Comparison of ENCODE assay signal across 14 cellular contexts in the genomic region with DNA sequence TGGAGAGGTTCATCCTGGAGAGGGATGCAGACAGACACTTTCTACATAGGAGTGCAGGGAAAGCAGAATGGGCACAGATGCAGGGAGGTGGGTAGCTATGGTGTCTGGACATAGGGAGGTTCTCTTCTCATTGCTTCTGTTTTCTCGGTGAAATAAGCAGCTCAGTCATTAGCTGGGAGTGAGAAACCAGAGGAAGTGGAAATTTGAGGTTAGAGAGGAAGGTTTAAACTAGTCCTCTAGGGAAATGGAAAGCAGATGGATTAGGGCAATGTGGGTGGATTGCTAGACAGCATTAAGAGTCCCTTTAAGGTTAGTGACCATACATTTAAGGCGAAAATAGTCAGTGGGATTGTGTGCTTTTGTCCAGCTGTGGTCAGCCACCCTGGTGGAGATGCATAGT. TPM values are rescaled to one million over a fixed set of nuclear protein-coding genes. Genes with fewer than 3 reads are reported as not detected.
DNase-seq lines count a peak whose midpoint lies in the region; ATAC-seq and TF ChIP-seq lines count a peak whose summit lies in the region.
"Had no signal": no experiment of that assay in that cellular context is flagged by ENCODE, and none has a peak within 500 bp of the region (broad histone marks: within the 10 kb centered on the region; RNA-seq: fewer than 3 reads in every experiment).

No MANE protein-coding gene starts in this region.

- H3K27ac Mint-ChIP-seq in activated CD8-positive, alpha-beta T cell treated with anti-CD3 and anti-CD28 coated beads, Interleukin-2, amount 10 ng/mL, durations not matched to agents 7 days and 5 days = peak overlapping the region; percentile 64
- peak overlapping the region; percentile 91 for H3K27ac Mint-ChIP-seq in nephron progenitor cell
- H3K27ac Mint-ChIP-seq: WTC11 had no signal

- H3K36me3 ChIP-seq in DND-41 (ENCODE audit: insufficient read depth, low read length) = peaks cover 20% of the 10 kb centered on the region

- H3K79me2 ChIP-seq in DND-41 (ENCODE audit: insufficient read depth, low read length) = peaks cover 74% of the 10 kb centered on the region

- ATAC-seq in DND-41 (ENCODE audit: insufficient read depth, low read depth) = peak; percentile 20; the same call in 2 of the 3 replicates
- no peak for ATAC-seq in activated CD8-positive, alpha-beta T cell treated with anti-CD3 and anti-CD28 coated beads, Interleukin-2, amount 10 ng/mL, durations not matched to agents 7 days and 5 days
- ATAC-seq in SK-N-SH treated with all-trans-retinoic acid at 6 μM for 48 hours = no peak; the same call in 2 of the 3 replicates
- no peak for ATAC-seq in GM21390 (IDR thresholded peaks at IDR 0.05; ENCODE audit: unreplicated experiment)
- ATAC-seq: WTC11 had no signal

- H3K27ac ChIP-seq in DND-41 (ENCODE audit: low read length) = peak overlapping the region; percentile 66
- H3K27ac ChIP-seq: stomach had no signal

- POLR2A ChIA-PET in activated CD8-positive, alpha-beta T cell treated with anti-CD3 and anti-CD28 coated beads, Interleukin-2, amount 10 ng/mL, durations not matched to agents 7 days and 5 days (lab: Charles Lee) = interaction anchor here (1.7 kb wide), 1 partner anchor 175 kb away, joined by 7 read pairs; a partner anchor contains a TSS

- peaks cover 37% of the 10 kb centered on the region for H3K4me1 ChIP-seq in DND-41 (ENCODE audit: insufficient read depth, low read length)

- peaks cover 24% of the 10 kb centered on the region for H3K4me1 Mint-ChIP-seq in activated CD8-positive, alpha-beta T cell treated with anti-CD3 and anti-CD28 coated beads, Interleukin-2, amount 10 ng/mL, durations not matched to agents 7 days and 5 days (ENCODE audit: low read depth)
- H3K4me1 Mint-ChIP-seq in nephron progenitor cell = peaks cover 31% of the 10 kb centered on the region

- H3K9me3 ChIP-seq in DND-41 (ENCODE audit: insufficient read depth, low read length, severe bottlenecking) = no peaks in the 10 kb centered on the region
- H3K9me3 ChIP-seq: stomach had no signal

- H3K9ac ChIP-seq in DND-41 (ENCODE audit: low read depth, low read length) = no peak overlapping the region

- H3K27me3 Mint-ChIP-seq in activated CD8-positive, alpha-beta T cell treated with anti-CD3 and anti-CD28 coated beads, Interleukin-2, amount 10 ng/mL, durations not matched to agents 7 days and 5 days (ENCODE audit: low read depth) = no peaks in the 10 kb centered on the region
- no peaks in the 10 kb centered on the region for H3K27me3 Mint-ChIP-seq in nephron progenitor cell (ENCODE audit: low read depth, poor library complexity)
- H3K27me3 Mint-ChIP-seq: IgD-negative memory B cell had no signal

- no peaks in the 10 kb centered on the region for H3K27me3 ChIP-seq in DND-41 (ENCODE audit: insufficient read depth, low read length, poor library complexity)
- H3K27me3 ChIP-seq: stomach had no signal

- CTCF ChIA-PET in activated CD8-positive, alpha-beta T cell treated with anti-CD3 and anti-CD28 coated beads, Interleukin-2, amount 10 ng/mL, durations not matched to agents 7 days and 5 days (lab: Charles Lee) = interaction anchor here (0.8 to 2.6 kb wide), 11 partner anchors 8 to 321 kb away, joined by 3 to 10 read pairs (median 4); a partner anchor contains a TSS

- peak overlapping the region; percentile 54 for H3K4me2 ChIP-seq in DND-41 (ENCODE audit: insufficient read depth, low read length)

- H3K36me3 Mint-ChIP-seq in activated CD8-positive, alpha-beta T cell treated with anti-CD3 and anti-CD28 coated beads, Interleukin-2, amount 10 ng/mL, durations not matched to agents 7 days and 5 days (ENCODE audit: low read depth) = no peaks in the 10 kb centered on the region
- H3K36me3 Mint-ChIP-seq in nephron progenitor cell (ENCODE audit: low read depth) = peaks cover 6% of the 10 kb centered on the region

- no peak overlapping the region for H3K4me3 ChIP-seq in DND-41 (ENCODE audit: low read depth in 1 of 2, low read length in 2 of 2)
- H3K4me3 ChIP-seq: stomach had no signal

- no peaks in the 10 kb centered on the region for H3K9me3 Mint-ChIP-seq in activated CD8-positive, alpha-beta T cell treated with anti-CD3 and anti-CD28 coated beads, Interleukin-2, amount 10 ng/mL, durations not matched to agents 7 days and 5 days (ENCODE audit: insufficient read depth)
- no peaks in the 10 kb centered on the region for H3K9me3 Mint-ChIP-seq in nephron progenitor cell
- H3K9me3 Mint-ChIP-seq: IgD-negative memory B cell, WTC11 had no signal

- TF ChIP-seq CTCF in DND-41 (IDR thresholded peaks at IDR 0.05; ENCODE audit: borderline replicate concordance, extremely low read depth, low read length, poor library complexity, severe bottlenecking) (no peak), nephron progenitor cell (IDR thresholded peaks at IDR 0.05) (no peak), GM10266 (IDR thresholded peaks at IDR 0.05; ENCODE audit: control insufficient read depth, insufficient read depth, low read depth, missing control alignments) (no peak)

- DNase-seq in DND-41 (no peak), Kasumi-1 (lab: John Stamatoyannopoulos, UW) (peak; percentile 15 to 30), nephron progenitor cell (no peak), GM10266 (ENCODE audit: extremely low spot score) (no peak)
- no peak for DNase-seq in activated CD8-positive, alpha-beta T cell treated with anti-CD3 and anti-CD28 coated beads, Interleukin-2, amount 10 ng/mL, durations not matched to agents 7 days and 5 days
- DNase-seq: cortex of kidney, kidney glomerular epithelial cell, NCI-H1436 treated with DMSO at 0.1 percent for 48 hours, posterior cingulate gyrus, stomach had no signal

- no peak overlapping the region for H3K4me3 Mint-ChIP-seq in activated CD8-positive, alpha-beta T cell treated with anti-CD3 and anti-CD28 coated beads, Interleukin-2, amount 10 ng/mL, durations not matched to agents 7 days and 5 days
- H3K4me3 Mint-ChIP-seq in nephron progenitor cell = no peak overlapping the region
- H3K4me3 Mint-ChIP-seq: IgD-negative memory B cell, WTC11 had no signal

- H4K20me1 ChIP-seq in DND-41 (ENCODE audit: insufficient read depth, low read length) = peaks cover 21% of the 10 kb centered on the region; the same call in 1 of the 2 replicates

- no peak overlapping the region for H2AFZ ChIP-seq in DND-41 (ENCODE audit: low read depth, low read length)

TF ChIP-seq in SK-N-SH treated with all-trans-retinoic acid at 6 μM for 48 hours, 23 proteins besides CTCF, POLR2A, EP300 and RAD21:
- no peak for TF ChIP-seq ISL1 (CRISPR knock-in tag; IDR thresholded peaks at IDR 0.05)
- TF ChIP-seq ZFP3 (CRISPR knock-in tag; IDR thresholded peaks at IDR 0.05) = no peak
- TF ChIP-seq GLIS3 (CRISPR knock-in tag; IDR thresholded peaks at IDR 0.05) = no peak
- no peak for TF ChIP-seq ZNF565 (CRISPR knock-in tag; conservative IDR thresholded peaks at IDR 0.05; ENCODE audit: low read depth)
- no peak for TF ChIP-seq ZFP30 (CRISPR knock-in tag; IDR thresholded peaks at IDR 0.05)
- TF ChIP-seq TCF4 (CRISPR knock-in tag; IDR thresholded peaks at IDR 0.05; ENCODE audit: borderline replicate concordance) = no peak
- TF ChIP-seq ZNF8 (CRISPR knock-in tag; IDR thresholded peaks at IDR 0.05) = no peak
- TF ChIP-seq, protein P1, sequence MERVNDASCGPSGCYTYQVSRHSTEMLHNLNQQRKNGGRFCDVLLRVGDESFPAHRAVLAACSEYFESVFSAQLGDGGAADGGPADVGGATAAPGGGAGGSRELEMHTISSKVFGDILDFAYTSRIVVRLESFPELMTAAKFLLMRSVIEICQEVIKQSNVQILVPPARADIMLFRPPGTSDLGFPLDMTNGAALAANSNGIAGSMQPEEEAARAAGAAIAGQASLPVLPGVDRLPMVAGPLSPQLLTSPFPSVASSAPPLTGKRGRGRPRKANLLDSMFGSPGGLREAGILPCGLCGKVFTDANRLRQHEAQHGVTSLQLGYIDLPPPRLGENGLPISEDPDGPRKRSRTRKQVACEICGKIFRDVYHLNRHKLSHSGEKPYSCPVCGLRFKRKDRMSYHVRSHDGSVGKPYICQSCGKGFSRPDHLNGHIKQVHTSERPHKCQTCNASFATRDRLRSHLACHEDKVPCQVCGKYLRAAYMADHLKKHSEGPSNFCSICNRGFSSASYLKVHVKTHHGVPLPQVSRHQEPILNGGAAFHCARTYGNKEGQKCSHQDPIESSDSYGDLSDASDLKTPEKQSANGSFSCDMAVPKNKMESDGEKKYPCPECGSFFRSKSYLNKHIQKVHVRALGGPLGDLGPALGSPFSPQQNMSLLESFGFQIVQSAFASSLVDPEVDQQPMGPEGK (CRISPR knock-in tag; IDR thresholded peaks at IDR 0.05; ENCODE audit: borderline replicate concordance) = no peak
- no peak for TF ChIP-seq SNAI2 (CRISPR knock-in tag; IDR thresholded peaks at IDR 0.05)

RNA-seq across cellular contexts. Expression of a gene that starts 39.6 kb away (rescaled TPM):
- total RNA-seq in activated CD8-positive, alpha-beta T cell treated with anti-CD3 and anti-CD28 coated beads, Interleukin-2, amount 10 ng/mL, durations not matched to agents 7 days and 5 days = 10 to 100 TPM; 12.5 to 13.6 TPM

Comparison
In these comparisons a context has a peak if more than half of its experiments do, and no peak if none do; other contexts are left out.
1. DNase-seq: peak in Kasumi-1 (2 of 2); none in DND-41 (single experiment), activated CD8-positive, alpha-beta T cell treated with anti-CD3 and anti-CD28 coated beads, Interleukin-2, amount 10 ng/mL, durations not matched to agents 7 days and 5 days (single experiment), nephron progenitor cell (single experiment) and GM10266 (single experiment).